In the genomic region with DNA sequence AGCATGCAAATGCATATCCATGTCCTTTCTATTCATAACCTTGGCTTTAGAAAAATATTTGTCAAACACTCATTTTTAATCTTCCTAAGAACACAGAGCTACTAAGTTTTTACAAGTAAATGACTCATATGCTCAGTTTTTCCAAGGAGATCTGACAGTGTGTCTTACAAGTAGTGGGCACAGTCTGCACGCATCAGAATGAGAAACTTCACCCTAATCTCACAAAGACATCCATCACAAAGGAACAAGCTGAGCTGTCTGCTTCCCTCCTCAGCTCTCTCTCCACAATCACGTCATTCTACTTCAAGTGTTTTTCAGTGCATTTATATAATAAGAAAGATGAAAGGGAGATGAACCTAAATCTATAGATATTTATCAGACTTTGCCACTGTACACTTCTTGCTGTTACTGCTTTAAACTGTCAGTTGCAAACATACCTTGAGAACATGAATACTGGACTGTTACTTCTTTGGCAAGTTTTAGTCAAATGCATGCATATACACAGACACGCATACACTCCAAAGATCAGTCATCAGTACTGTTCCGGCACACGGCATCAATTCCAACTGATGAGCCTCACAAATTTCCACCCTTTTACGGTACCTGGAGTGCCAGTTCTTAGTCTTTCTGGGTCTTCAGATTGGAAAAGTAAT, we compare ENCODE assay signal across 10 cellular contexts.
A peak's percentile ranks its signal among the peaks of the same experiment; 100 is the strongest.
DNase-seq lines count a peak whose midpoint lies in the region; ATAC-seq and TF ChIP-seq lines count a peak whose summit lies in the region.
"Had no signal": no experiment of that assay in that cellular context is flagged by ENCODE, and none has a peak within 500 bp of the region (broad histone marks: within the 10 kb centered on the region; RNA-seq: fewer than 3 reads in every experiment).

No MANE protein-coding gene starts in this region.

- H3K4me1 ChIP-seq in SK-N-SH (ENCODE audit: control insufficient read depth in 1 of 2, insufficient read depth in 2 of 2, low read depth in 1 of 2, low read length in 1 of 2) (peaks cover 2 to 44% of the 10 kb centered on the region in 2 experiments; a peak in 3 of 4 replicates), skeletal muscle satellite cell (ENCODE audit: control insufficient read depth, insufficient read depth, low read length) (peaks cover 52% of the 10 kb centered on the region)

- peak; percentile 53 for ATAC-seq in activated CD8-positive, alpha-beta memory T cell treated with anti-CD3 and anti-CD28 coated beads, Interleukin-2, amount 10 ng/mL, durations not matched to agents 7 days and 5 days
- no peak for ATAC-seq in HG03469 (IDR thresholded peaks at IDR 0.05; ENCODE audit: unreplicated experiment)

- H4K20me1 ChIP-seq in SK-N-SH (ENCODE audit: insufficient read depth) = peaks cover 19% of the 10 kb centered on the region

- H3K27me3 Mint-ChIP-seq in activated CD8-positive, alpha-beta memory T cell treated with anti-CD3 and anti-CD28 coated beads, Interleukin-2, amount 10 ng/mL, durations not matched to agents 7 days and 5 days = no peaks in the 10 kb centered on the region
- H3K27me3 Mint-ChIP-seq in endothelial cell (ENCODE audit: unreplicated experiment) = peaks cover 1% of the 10 kb centered on the region

- H3K27ac Mint-ChIP-seq in activated CD8-positive, alpha-beta memory T cell treated with anti-CD3 and anti-CD28 coated beads, Interleukin-2, amount 10 ng/mL, durations not matched to agents 7 days and 5 days = peak overlapping the region; percentile 5
- peak overlapping the region; percentile 54 for H3K27ac Mint-ChIP-seq in endothelial cell (ENCODE audit: unreplicated experiment)
- H3K27ac Mint-ChIP-seq: B cell had no signal

- H3K4me3 ChIP-seq in SK-N-SH (ENCODE audit: low read depth in 2 of 2, low read length in 1 of 2) = 0 out of 4 replicates have a peak overlapping the region, but pooled peaks of 1 of the 2 experiments have one; percentile 6
- H3K4me3 ChIP-seq in skeletal muscle satellite cell (ENCODE audit: low read length) = peak overlapping the region; percentile 18

- no peak for TF ChIP-seq EP300 in SK-N-SH (IDR thresholded peaks at IDR 0.05; ENCODE audit: borderline replicate concordance in 1 of 2, low read depth in 1 of 2, low read length in 1 of 2)

- peaks cover 33% of the 10 kb centered on the region for H3K4me1 Mint-ChIP-seq in activated CD8-positive, alpha-beta memory T cell treated with anti-CD3 and anti-CD28 coated beads, Interleukin-2, amount 10 ng/mL, durations not matched to agents 7 days and 5 days
- H3K4me1 Mint-ChIP-seq in endothelial cell (ENCODE audit: unreplicated experiment) = peaks cover 23% of the 10 kb centered on the region

- 54% methylated on average over 6 of the region's 6 CpGs for WGBS in SK-N-SH (ENCODE audit: low lambda C conversion rate)

- no peak for DNase-seq in activated CD8-positive, alpha-beta memory T cell treated with anti-CD3 and anti-CD28 coated beads, Interleukin-2, amount 10 ng/mL, durations not matched to agents 7 days and 5 days
- DNase-seq in activated CD8-positive, alpha-beta memory T cell treated with anti-CD3 and anti-CD28 coated beads, Interleukin-2, amount 50 U/mL, for 4 hours = no peak
- no peak for DNase-seq in SK-N-SH
- no peak for DNase-seq in endothelial cell (ENCODE audit: low spot score)
- no peak for DNase-seq in retina
- DNase-seq in activated effector memory CD4-positive, alpha-beta T cell treated with Interleukin-2 at 50 U/mL for 16 hours = no peak
- DNase-seq: NCI-H1105 treated with DMSO at 0.1 percent for 48 hours had no signal

- H2AFZ ChIP-seq in SK-N-SH (ENCODE audit: low read depth) = no peak overlapping the region

- POLR2A ChIA-PET in SK-N-SH (lab: Yijun Ruan, JAX) = no interaction called here

- H3K9me2 ChIP-seq in SK-N-SH = no peaks in the 10 kb centered on the region

- CTCF ChIA-PET in activated CD8-positive, alpha-beta memory T cell treated with anti-CD3 and anti-CD28 coated beads, Interleukin-2, amount 10 ng/mL, durations not matched to agents 7 days and 5 days (lab: Charles Lee) = interaction anchor here (0.8 kb wide), 1 partner anchor 11 kb away, joined by 5 read pairs; no protein-coding TSS in a partner anchor
- CTCF ChIA-PET in SK-N-SH (lab: Yijun Ruan, JAX) = no interaction called here

- H3K4me3 Mint-ChIP-seq in activated CD8-positive, alpha-beta memory T cell treated with anti-CD3 and anti-CD28 coated beads, Interleukin-2, amount 10 ng/mL, durations not matched to agents 7 days and 5 days = no peak overlapping the region
- no peak overlapping the region for H3K4me3 Mint-ChIP-seq in endothelial cell (ENCODE audit: unreplicated experiment)
- H3K4me3 Mint-ChIP-seq: B cell had no signal

- no peaks in the 10 kb centered on the region for H3K27me3 ChIP-seq in SK-N-SH (ENCODE audit: insufficient read depth)
- no peaks in the 10 kb centered on the region for H3K27me3 ChIP-seq in skeletal muscle satellite cell (ENCODE audit: control insufficient read depth, insufficient read depth, low read length)

- H3K9me3 Mint-ChIP-seq in activated CD8-positive, alpha-beta memory T cell treated with anti-CD3 and anti-CD28 coated beads, Interleukin-2, amount 10 ng/mL, durations not matched to agents 7 days and 5 days (ENCODE audit: low read depth) = peaks cover 2% of the 10 kb centered on the region
- no peaks in the 10 kb centered on the region for H3K9me3 Mint-ChIP-seq in endothelial cell (ENCODE audit: unreplicated experiment)

- peak overlapping the region; percentile 34 to 61; a peak in 3 of 4 replicates for H3K27ac ChIP-seq in SK-N-SH (ENCODE audit: low read depth in 2 of 2, low read length in 1 of 2)

- TF ChIP-seq CTCF in SK-N-SH (IDR thresholded peaks at IDR 0.05) (no peak), endothelial cell (IDR thresholded peaks at IDR 0.05; ENCODE audit: unreplicated experiment) (no peak)

- peaks cover 14% of the 10 kb centered on the region for H3K36me3 Mint-ChIP-seq in activated CD8-positive, alpha-beta memory T cell treated with anti-CD3 and anti-CD28 coated beads, Interleukin-2, amount 10 ng/mL, durations not matched to agents 7 days and 5 days
- peaks cover 8% of the 10 kb centered on the region for H3K36me3 Mint-ChIP-seq in endothelial cell (ENCODE audit: low read depth, unreplicated experiment)

- H3K9ac ChIP-seq in SK-N-SH (peak overlapping the region; percentile 14; the same call in 1 of the 2 replicates), skeletal muscle satellite cell (ENCODE audit: low read depth, low read length) (peak overlapping the region; percentile 68)

- H3K36me3 ChIP-seq in SK-N-SH (replicated peaks in 1 of 2; ENCODE audit: control insufficient read depth in 1 of 2, insufficient read depth in 2 of 2, low read length in 1 of 2) (peaks cover 0 to 12% of the 10 kb centered on the region in 2 experiments), skeletal muscle satellite cell (ENCODE audit: insufficient read depth, low read length) (no peaks in the 10 kb centered on the region)

- peaks cover 64% of the 10 kb centered on the region for H3K79me2 ChIP-seq in SK-N-SH (ENCODE audit: insufficient read depth)

- TF ChIP-seq RAD21 in SK-N-SH (IDR thresholded peaks at IDR 0.05; ENCODE audit: low read length) = no peak

- peaks cover 37% of the 10 kb centered on the region for H3F3A ChIP-seq in SK-N-SH (replicated peaks; ENCODE audit: insufficient read depth)

- peak overlapping the region; percentile 61 for H3K4me2 ChIP-seq in SK-N-SH
- H3K4me2 ChIP-seq in skeletal muscle satellite cell (ENCODE audit: low read length) = peak overlapping the region; percentile 67

- H3K9me3 ChIP-seq in SK-N-SH = no peaks in the 10 kb centered on the region
- H3K9me3 ChIP-seq in skeletal muscle satellite cell (replicated peaks; ENCODE audit: low read length) = no peaks in the 10 kb centered on the region

TF ChIP-seq in SK-N-SH, 30 proteins besides CTCF, POLR2A, EP300 and RAD21:
- TF ChIP-seq FOSL2 (IDR thresholded peaks at IDR 0.05; ENCODE audit: borderline replicate concordance, low read depth) (peak; percentile 50; the same call in 1 of the 2 replicates), TCF12 (IDR thresholded peaks at IDR 0.05) (peak; percentile 44; the same call in 1 of the 2 replicates), JUND (IDR thresholded peaks at IDR 0.05) (peak; percentile 56), TAF1 (IDR thresholded peaks at IDR 0.05; ENCODE audit: borderline replicate concordance, low read depth, low read length) (no peak)
- TF ChIP-seq, protein P1, sequence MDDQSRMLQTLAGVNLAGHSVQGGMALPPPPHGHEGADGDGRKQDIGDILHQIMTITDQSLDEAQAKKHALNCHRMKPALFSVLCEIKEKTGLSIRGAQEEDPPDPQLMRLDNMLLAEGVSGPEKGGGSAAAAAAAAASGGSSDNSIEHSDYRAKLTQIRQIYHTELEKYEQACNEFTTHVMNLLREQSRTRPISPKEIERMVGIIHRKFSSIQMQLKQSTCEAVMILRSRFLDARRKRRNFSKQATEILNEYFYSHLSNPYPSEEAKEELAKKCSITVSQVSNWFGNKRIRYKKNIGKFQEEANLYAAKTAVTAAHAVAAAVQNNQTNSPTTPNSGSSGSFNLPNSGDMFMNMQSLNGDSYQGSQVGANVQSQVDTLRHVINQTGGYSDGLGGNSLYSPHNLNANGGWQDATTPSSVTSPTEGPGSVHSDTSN (IDR thresholded peaks at IDR 0.05) = peak; percentile 93
